Comparison of ENCODE assay signal across 16 cellular contexts in genomic region chr10:115935731-115936130, GRCh38.
DNase-seq lines count a peak whose midpoint lies in the region; ATAC-seq and TF ChIP-seq lines count a peak whose summit lies in the region.
"Had no signal": no experiment of that assay in that cellular context is flagged by ENCODE, and none has a peak within 500 bp of the region (broad histone marks: within the 10 kb centered on the region; RNA-seq: fewer than 3 reads in every experiment).

No MANE protein-coding gene starts in this region.

- no peak overlapping the region; the same call in 1 of the 2 replicates for H3K18ac ChIP-seq in IMR-90 (ENCODE audit: low read depth, low read length)

- H3K4me2 ChIP-seq in BLaER1 (peak overlapping the region; percentile 39), IMR-90 (ENCODE audit: low read depth, low read length) (no peak overlapping the region)
- H3K4me2 ChIP-seq: A549 had no signal

- no peaks in the 10 kb centered on the region for H3K79me1 ChIP-seq in IMR-90 (ENCODE audit: low read depth in 1 of 2, low read length in 2 of 2)

- H2AK5ac ChIP-seq in IMR-90 (ENCODE audit: low read depth, low read length): no peak overlapping the region; the same call in 1 of the 2 replicates

- CTCF ChIA-PET in IMR-90 (lab: Yijun Ruan, JAX): no interaction called here

- in situ Hi-C loops in IMR-90 (cut with MboI; ENCODE audit: low sequenced_read_pairs): no loop called here

- H4K91ac ChIP-seq in IMR-90 (ENCODE audit: insufficient read depth, low read depth, low read length): no peak overlapping the region

- POLR2A ChIA-PET in IMR-90 (lab: Charles Lee; ENCODE audit: unreplicated experiment): no interaction called here

- H2AK9ac ChIP-seq in IMR-90 (replicated peaks; ENCODE audit: low read depth, low read length, poor library complexity): no peak overlapping the region

- BruUV-seq in IMR-90 (replicated peaks; lab: Mats Ljungman, UMichigan): no TSS peak

- peak overlapping the region; percentile 28; the same call in 1 of the 2 replicates for H2BK120ac ChIP-seq in IMR-90 (ENCODE audit: low read depth, low read length)

- peaks cover 51% of the 10 kb centered on the region for H3K4me1 ChIP-seq in BLaER1
- H3K4me1 ChIP-seq in IMR-90 (ENCODE audit: control insufficient read depth, insufficient read depth, low read length): no peaks in the 10 kb centered on the region
- H3K4me1 ChIP-seq in Peyer's patch: no peaks in the 10 kb centered on the region
- H3K4me1 ChIP-seq: Caco-2 had no signal

- H3K27me3 ChIP-seq in BLaER1: no peaks in the 10 kb centered on the region
- H3K27me3 ChIP-seq in IMR-90 (ENCODE audit: control insufficient read depth, insufficient read depth, low read length): no peaks in the 10 kb centered on the region
- H3K27me3 ChIP-seq in Peyer's patch: no peaks in the 10 kb centered on the region

- TF ChIP-seq RAD21 in IMR-90 (IDR thresholded peaks at IDR 0.05; ENCODE audit: low read length): no peak

- H3K23ac ChIP-seq in IMR-90 (ENCODE audit: low read depth, low read length): no peak overlapping the region

- no peak overlapping the region for H4K5ac ChIP-seq in IMR-90 (ENCODE audit: low read depth, low read length)

- H3K14ac ChIP-seq in IMR-90 (replicated peaks; ENCODE audit: low read depth, low read length): no peak overlapping the region

- H2BK5ac ChIP-seq in IMR-90 (ENCODE audit: low read depth, low read length, poor library complexity, severe bottlenecking): no peak overlapping the region

- dilution Hi-C loops in IMR-90 (cut with HindIII; ENCODE audit: low sequenced_read_pairs, unreplicated experiment): no loop called here

- no peak overlapping the region for H2AFZ ChIP-seq in IMR-90 (replicated peaks; ENCODE audit: low read length, poor library complexity)

- TF ChIP-seq CTCF in IMR-90 (conservative IDR thresholded peaks at IDR 0.05; ENCODE audit: low read depth, low read length) (no peak), Peyer's patch (IDR thresholded peaks at IDR 0.05) (no peak)

- H3K9ac ChIP-seq in BLaER1 (no peak overlapping the region), IMR-90 (ENCODE audit: low read depth, low read length) (no peak overlapping the region)

- H3K9me1 ChIP-seq in IMR-90 (ENCODE audit: insufficient read depth, low read length): no peaks in the 10 kb centered on the region

- no peak overlapping the region for H4K8ac ChIP-seq in IMR-90 (ENCODE audit: low read depth in 2 of 2, low read length in 2 of 2)

- H2BK15ac ChIP-seq in IMR-90 (ENCODE audit: low read depth, low read length): no peak overlapping the region

- intact Hi-C loops in IMR-90 (cut with micrococcal nuclease): loop anchor here (5.0 kb wide), 1 partner anchor 73 kb away; no protein-coding TSS in a partner anchor

- TF ChIP-seq POLR2A in IMR-90 (IDR thresholded peaks at IDR 0.05; ENCODE audit: low read depth, low read length) (no peak), Peyer's patch (IDR thresholded peaks at IDR 0.05) (no peak)

- H4K20me1 ChIP-seq in BLaER1 (no peaks in the 10 kb centered on the region), IMR-90 (ENCODE audit: insufficient read depth, low read length) (no peaks in the 10 kb centered on the region)

- H3K4ac ChIP-seq in IMR-90 (ENCODE audit: low read depth, low read length): no peak overlapping the region; the same call in 1 of the 2 replicates

- no peak for DNase-seq in IMR-90
- peak; percentile 66 for DNase-seq in foreskin melanocyte
- no peak for DNase-seq in UCSD-AML1 (lab: John Stamatoyannopoulos, UW; ENCODE audit: unreplicated experiment)
- no peak for DNase-seq in Peyer's patch
- DNase-seq: AML-193; C1 segment of cervical spinal cord; Caco-2; Calu3; CD4-positive, alpha-beta T cell; CD8-positive, alpha-beta T cell; DMS79 treated with DMSO at 0.1 percent for 48 hours; GDM1 had no signal

- H3K9me3 ChIP-seq in BLaER1 (peaks cover 27% of the 10 kb centered on the region), IMR-90 (ENCODE audit: control insufficient read depth, insufficient read depth, low read length) (no peaks in the 10 kb centered on the region), Peyer's patch (no peaks in the 10 kb centered on the region)
- H3K9me3 ChIP-seq: A549, Caco-2 had no signal

- no peaks in the 10 kb centered on the region for H3K36me3 ChIP-seq in BLaER1
- H3K36me3 ChIP-seq in IMR-90 (ENCODE audit: control insufficient read depth, insufficient read depth, low read length): no peaks in the 10 kb centered on the region
- H3K36me3 ChIP-seq in Peyer's patch: no peaks in the 10 kb centered on the region

- no peak overlapping the region for H3K4me3 ChIP-seq in BLaER1
- H3K4me3 ChIP-seq in IMR-90 (ENCODE audit: insufficient read depth, low read depth, low read length): no peak overlapping the region
- no peak overlapping the region for H3K4me3 ChIP-seq in Peyer's patch
- H3K4me3 ChIP-seq: A549, GM12878 had no signal

- H2BK20ac ChIP-seq in IMR-90 (ENCODE audit: low read depth, low read length): peak overlapping the region; percentile 81

- H3K56ac ChIP-seq in IMR-90 (ENCODE audit: extremely low read depth, insufficient read depth, low read length): no peak overlapping the region

- ATAC-seq in IMR-90 (ENCODE audit: low read depth): no peak
- ATAC-seq: A549; CD8-positive, alpha-beta T cell; GM12878 had no signal

- no peak overlapping the region for H3K27ac ChIP-seq in BLaER1
- H3K27ac ChIP-seq in IMR-90 (ENCODE audit: insufficient read depth, low read length): no peak overlapping the region
- H3K27ac ChIP-seq in Peyer's patch: no peak overlapping the region
- H3K27ac ChIP-seq: 22Rv1, A549 had no signal

- no CpG with 5 or more reads among the region's 2 CpGs for WGBS in IMR-90 (ENCODE audit: extremely low coverage in 2 of 2, insufficient read length in 1 of 2), 2 experiments

TF ChIP-seq in IMR-90, 13 proteins besides CTCF, POLR2A, EP300 and RAD21:
- no peak for TF ChIP-seq CEBPB (IDR thresholded peaks at IDR 0.05; ENCODE audit: low read depth, low read length)
- no peak for TF ChIP-seq BHLHE40 (IDR thresholded peaks at IDR 0.05; ENCODE audit: low read depth, low read length)
- no peak for TF ChIP-seq SMC3 (IDR thresholded peaks at IDR 0.05; ENCODE audit: low read depth, low read length)
- TF ChIP-seq MAZ (IDR thresholded peaks at IDR 0.05; ENCODE audit: borderline replicate concordance, low read depth, low read length): no peak
- no peak for TF ChIP-seq MXI1 (IDR thresholded peaks at IDR 0.05; ENCODE audit: borderline replicate concordance, low read depth, low read length)
- no peak for TF ChIP-seq RCOR1 (IDR thresholded peaks at IDR 0.05; ENCODE audit: insufficient replicate concordance, low read length)
- no peak for TF ChIP-seq ELK1 (IDR thresholded peaks at IDR 0.05; ENCODE audit: borderline replicate concordance, low read depth, low read length)
- TF ChIP-seq USF2 (IDR thresholded peaks at IDR 0.05; ENCODE audit: low read depth, low read length): no peak
- TF ChIP-seq MAFK (IDR thresholded peaks at IDR 0.05; ENCODE audit: low read depth, low read length): no peak
- TF ChIP-seq NFE2L2 (IDR thresholded peaks at IDR 0.05; ENCODE audit: low read depth, low read length): no peak
- TF ChIP-seq CHD1 (IDR thresholded peaks at IDR 0.05; ENCODE audit: low read depth, low read length): no peak
- TF ChIP-seq FOS (IDR thresholded peaks at IDR 0.05; ENCODE audit: low read depth, low read length): no peak
- no peak for TF ChIP-seq RFX5 (IDR thresholded peaks at IDR 0.05; ENCODE audit: low read depth, low read length)
TF ChIP-seq in IMR-90: peak in this region for 0.
